In the genomic region with DNA sequence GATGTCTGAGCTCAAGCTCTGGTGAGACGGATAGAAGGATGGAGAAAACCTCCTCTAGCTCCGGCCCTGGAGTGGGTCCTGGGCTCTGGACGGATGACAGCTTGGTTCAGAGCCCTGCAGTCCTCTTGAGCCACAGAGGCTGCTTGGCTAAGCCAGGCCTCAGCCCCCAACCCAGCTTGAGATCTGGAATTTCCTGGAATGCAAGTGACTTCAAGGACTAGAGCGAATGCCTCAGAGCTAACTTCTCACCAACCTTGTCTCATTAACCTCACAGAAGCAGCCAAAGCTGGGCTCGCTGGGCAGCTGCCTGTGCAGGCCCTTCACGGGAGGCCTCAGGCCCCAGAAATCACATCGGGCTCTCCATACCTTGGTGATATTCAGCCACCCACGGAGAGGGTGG, we compare ENCODE assay signal across 22 cellular contexts.
"Had no signal": no experiment of that assay in that cellular context is flagged by ENCODE, and none has a peak within 500 bp of the region (broad histone marks: within the 10 kb centered on the region; RNA-seq: fewer than 3 reads in every experiment).

No MANE protein-coding gene starts in this region.

- H3K36me3 ChIP-seq: colonic mucosa, gastrocnemius medialis had no signal

- H3K27me3 ChIP-seq: colonic mucosa had no signal

- H3K4me3 Mint-ChIP-seq: activated CD4-positive, alpha-beta T cell treated with anti-CD3 and anti-CD28 coated beads, Interleukin-2, amount 10 ng/mL, durations not matched to agents 24 days and 14 days; activated CD8-positive, alpha-beta T cell treated with anti-CD3 and anti-CD28 coated beads for 36 hours; activated naive CD8-positive, alpha-beta T cell treated with anti-CD3 and anti-CD28 coated beads, Interleukin-2, amount 10 ng/mL, durations not matched to agents 7 days and 5 days; activated T-helper 17 cell treated with anti-CD3 and anti-CD28 coated beads, Interleukin-2, amount 50 U/mL, for 72 hours; brain; immature natural killer cell; mesothelial cell of epicardium; natural killer cell treated with Interleukin-12 subunit alpha and Interleukin-12 subunit beta and Interleukin-15 and Interleukin-18, amount 100 ng/mL, for 72 hours; T-helper 2 cell treated with Interferon-gamma antibody and Interleukin-4, amounts not matched to agents 5 μg/mL and 100 μg/mL, for 36 hours had no signal

- H3K27ac ChIP-seq: colonic mucosa, gastrocnemius medialis had no signal

- H3K36me3 Mint-ChIP-seq: activated naive CD8-positive, alpha-beta T cell treated with anti-CD3 and anti-CD28 coated beads, Interleukin-2, amount 10 ng/mL, durations not matched to agents 7 days and 5 days; brain; mesothelial cell of epicardium; natural killer cell treated with Interleukin-12 subunit alpha and Interleukin-12 subunit beta and Interleukin-15 and Interleukin-18, amount 100 ng/mL, for 72 hours had no signal

- H3K4me3 ChIP-seq: colonic mucosa, gastrocnemius medialis had no signal

- H3K9me3 Mint-ChIP-seq: activated CD4-positive, alpha-beta T cell treated with anti-CD3 and anti-CD28 coated beads, Interleukin-2, amount 10 ng/mL, durations not matched to agents 24 days and 14 days; activated CD8-positive, alpha-beta T cell treated with anti-CD3 and anti-CD28 coated beads for 36 hours; activated naive CD8-positive, alpha-beta T cell treated with anti-CD3 and anti-CD28 coated beads, Interleukin-2, amount 10 ng/mL, durations not matched to agents 7 days and 5 days; activated T-helper 17 cell treated with anti-CD3 and anti-CD28 coated beads, Interleukin-2, amount 50 U/mL, for 72 hours; immature natural killer cell; mesothelial cell of epicardium; natural killer cell treated with Interleukin-12 subunit alpha and Interleukin-12 subunit beta and Interleukin-15 and Interleukin-18, amount 100 ng/mL, for 72 hours; T-helper 2 cell treated with Interferon-gamma antibody and Interleukin-4, amounts not matched to agents 5 μg/mL and 100 μg/mL, for 36 hours had no signal

- DNase-seq: activated CD4-positive, alpha-beta T cell treated with anti-CD3 and anti-CD28 coated beads, Interleukin-2, amount 10 ng/mL, durations not matched to agents 24 days and 14 days; activated CD4-positive, CD25-positive, alpha-beta regulatory T cell; activated CD8-positive, alpha-beta T cell treated with anti-CD3 and anti-CD28 coated beads for 36 hours; activated naive CD4-positive, alpha-beta T cell; activated naive CD8-positive, alpha-beta T cell treated with anti-CD3 and anti-CD28 coated beads, Interleukin-2, amount 10 ng/mL, durations not matched to agents 7 days and 5 days; activated T-cell treated with anti-CD3 and anti-CD28 coated beads, Interleukin-2, amount 50 U/mL, for 1 hour; central memory CD4-positive, alpha-beta T cell; colonic mucosa; gastrocnemius medialis; head of caudate nucleus; immature natural killer cell; nucleus accumbens; stimulated activated CD4-positive, alpha-beta T cell treated with anti-CD3 and anti-CD28 coated beads, Interleukin-12 subunit alpha, Interleukin-12 subunit beta, amount 100 ng/mL, for 4 hours; stimulated activated CD4-positive, alpha-beta T cell treated with anti-CD3 and anti-CD28 coated beads, Interleukin-2, amount 100 ng/mL, for 24 hours; stimulated activated naive CD8-positive, alpha-beta T cell treated with anti-CD3 and anti-CD28 coated beads, Interleukin-15, Interleukin-2, amounts not matched to agents 100 U/mL and 50 U/mL, for 24 hours; substantia nigra; trophoblast cell had no signal

- H3K27me3 Mint-ChIP-seq: activated T-helper 17 cell treated with anti-CD3 and anti-CD28 coated beads, Interleukin-2, amount 50 U/mL, for 72 hours; brain had no signal

- H3K9me3 ChIP-seq: colonic mucosa, gastrocnemius medialis had no signal

- H3K27ac Mint-ChIP-seq: activated CD4-positive, alpha-beta T cell treated with anti-CD3 and anti-CD28 coated beads, Interleukin-2, amount 10 ng/mL, durations not matched to agents 24 days and 14 days; activated CD8-positive, alpha-beta T cell treated with anti-CD3 and anti-CD28 coated beads for 36 hours; activated naive CD8-positive, alpha-beta T cell treated with anti-CD3 and anti-CD28 coated beads, Interleukin-2, amount 10 ng/mL, durations not matched to agents 7 days and 5 days; activated T-helper 17 cell treated with anti-CD3 and anti-CD28 coated beads, Interleukin-2, amount 50 U/mL, for 72 hours; natural killer cell treated with Interleukin-12 subunit alpha and Interleukin-12 subunit beta and Interleukin-15 and Interleukin-18, amount 100 ng/mL, for 72 hours; T-helper 2 cell treated with Interferon-gamma antibody and Interleukin-4, amounts not matched to agents 5 μg/mL and 100 μg/mL, for 36 hours had no signal
